ENCODE assay signal across 13 cellular contexts in genomic region chr6:150753404-150754184, GRCh38.
DNase-seq lines count a peak whose midpoint lies in the region; ATAC-seq and TF ChIP-seq lines count a peak whose summit lies in the region.
"Had no signal": no experiment of that assay in that cellular context is flagged by ENCODE, and none has a peak within 500 bp of the region (broad histone marks: within the 10 kb centered on the region; RNA-seq: fewer than 3 reads in every experiment).

No MANE protein-coding gene starts in this region.

- H3K4me1 ChIP-seq in SJCRH30 (peaks cover 24% of the 10 kb centered on the region), tibial nerve (peaks cover 0 to 6% (median 0%) of the 10 kb centered on the region in 4 donors)
- H3K4me1 ChIP-seq: adrenal gland had no signal

- DNase-seq in NCI-H1417 (lab: John Stamatoyannopoulos, UW) = peak; percentile 10 to 73 (median 43)
- no peak for DNase-seq in NCI-H1417 treated with DMSO at 0.1 percent for 48 hours (lab: John Stamatoyannopoulos, UW)
- peak; percentile 55 to 72 for DNase-seq in SJCRH30
- DNase-seq in memory B cell (ENCODE audit: low spot score in 2 of 2) = no peak
- DNase-seq in tibial nerve (ENCODE audit: low spot score in 2 of 2) = no peak
- no peak for DNase-seq in SIG-M5 (lab: John Stamatoyannopoulos, UW)
- DNase-seq: 8988T; activated CD8-positive, alpha-beta memory T cell treated with anti-CD3 and anti-CD28 coated beads, Interleukin-2, amount 50 U/mL, for 48 hours; adrenal gland; glutamatergic neuron; sigmoid colon had no signal

- TF ChIP-seq CTCF in tibial nerve (IDR thresholded peaks at IDR 0.05) = no peak

- no peaks in the 10 kb centered on the region for H3K9me3 ChIP-seq in SJCRH30 (replicated peaks)
- no peaks in the 10 kb centered on the region for H3K9me3 ChIP-seq in tibial nerve
- H3K9me3 ChIP-seq: adrenal gland, sigmoid colon had no signal

- H3K4me3 ChIP-seq in SJCRH30 (peak overlapping the region; percentile 45), tibial nerve (peak overlapping the region in 2 of 4 donors; percentile 18 to 19)
- H3K4me3 ChIP-seq: adrenal gland, sigmoid colon had no signal

- no peak for TF ChIP-seq EP300 in tibial nerve (IDR thresholded peaks at IDR 0.05)

- ATAC-seq in memory B cell (ENCODE audit: low read depth) (no peak), HG02970 (IDR thresholded peaks at IDR 0.05; ENCODE audit: low FRiP score, unreplicated experiment) (no peak)
- no peak for ATAC-seq in activated CD4-positive, CD25-positive, alpha-beta regulatory T cell treated with anti-CD3 and anti-CD28 coated beads, Interleukin-2, amount 50 U/mL, for 24 hours

- H3K27me3 ChIP-seq in SJCRH30 = no peaks in the 10 kb centered on the region
- no peaks in the 10 kb centered on the region for H3K27me3 ChIP-seq in tibial nerve
- H3K27me3 ChIP-seq: adrenal gland, sigmoid colon had no signal

- H3K36me3 ChIP-seq in SJCRH30 (no peaks in the 10 kb centered on the region), tibial nerve (no peaks in the 10 kb centered on the region)
- H3K36me3 ChIP-seq: adrenal gland, sigmoid colon had no signal

- peak overlapping the region; percentile 7 for H3K27ac Mint-ChIP-seq in memory B cell

- H3K27ac ChIP-seq in SJCRH30 (peak overlapping the region; percentile 36), tibial nerve (peak overlapping the region in 3 of 4 donors; percentile 54 to 70 (median 65))
- H3K27ac ChIP-seq: adrenal gland, sigmoid colon had no signal

- WGBS in tibial nerve, 2 donors = 32 to 33% methylated on average over 14 of the region's 14 CpGs

- H3K4me1 Mint-ChIP-seq in memory B cell = peaks cover 20% of the 10 kb centered on the region

- H3K4me3 Mint-ChIP-seq in memory B cell = no peak overlapping the region

- H3K27me3 Mint-ChIP-seq in memory B cell = no peaks in the 10 kb centered on the region

- TF ChIP-seq POLR2A in tibial nerve (IDR thresholded peaks at IDR 0.05) = no peak

- H3K9me3 Mint-ChIP-seq in memory B cell = no peaks in the 10 kb centered on the region

- peaks cover 21% of the 10 kb centered on the region for H3K36me3 Mint-ChIP-seq in memory B cell

Comparison
In these comparisons a context has a peak if more than half of its experiments do, and no peak if none do; other contexts are left out.
1. DNase-seq: peak in NCI-H1417 (3 of 3) and SJCRH30 (2 of 2); none in NCI-H1417 treated with DMSO at 0.1 percent for 48 hours (single experiment), memory B cell (0 of 2), tibial nerve (0 of 2) and SIG-M5 (single experiment).